ENCODE assay signal across 26 cellular contexts in the genomic region with DNA sequence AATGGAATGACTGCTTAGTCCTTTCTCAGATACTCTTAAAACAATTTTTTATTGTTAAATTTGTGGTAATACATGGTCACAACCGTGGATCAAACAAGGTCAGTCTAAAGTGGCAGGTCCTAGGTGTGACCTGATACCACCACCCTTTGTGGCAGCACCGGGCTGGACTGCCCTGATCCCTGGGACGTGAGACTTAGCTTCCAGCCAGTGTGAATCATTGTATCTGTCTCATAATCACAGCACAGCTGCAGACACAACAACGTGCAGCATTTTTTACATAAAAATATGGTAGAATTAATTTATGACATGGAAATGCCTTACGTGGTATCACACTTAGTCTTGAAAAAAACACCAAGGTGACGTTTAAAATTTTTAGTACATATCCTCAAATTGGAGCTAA. TPM values are rescaled to one million over a fixed set of nuclear protein-coding genes. Genes with fewer than 3 reads are reported as not detected.
DNase-seq lines count a peak whose midpoint lies in the region; FAIRE-seq and TF ChIP-seq lines count a peak whose summit lies in the region.
"Had no signal": no experiment of that assay in that cellular context is flagged by ENCODE, and none has a peak within 500 bp of the region (broad histone marks: within the 10 kb centered on the region; RNA-seq: fewer than 3 reads in every experiment).

No MANE protein-coding gene starts in this region.

- H3K23ac ChIP-seq in trophoblast cell (ENCODE audit: low read length), result no peak overlapping the region

- H3K4me1 ChIP-seq in endothelial cell of umbilical vein (ENCODE audit: control insufficient read depth, extremely low read depth, insufficient read depth, low read length) (peaks cover 2% of the 10 kb centered on the region), trophoblast cell (ENCODE audit: control insufficient read depth in 1 of 2, insufficient read depth in 2 of 2, low read length in 2 of 2) (no peaks in the 10 kb centered on the region)
- H3K4me1 ChIP-seq: adrenal gland, gastroesophageal sphincter, testis had no signal

- H3K4me3 ChIP-seq in endothelial cell of umbilical vein (replicated peaks in 1 of 3; ENCODE audit: insufficient read depth in 1 of 3, low read depth in 1 of 3, low read length in 3 of 3) (no peak overlapping the region), trophoblast cell (ENCODE audit: low read depth, low read length) (no peak overlapping the region)
- H3K4me3 ChIP-seq: adrenal gland, coronary artery, gastroesophageal sphincter, lung, testis had no signal

- H2BK12ac ChIP-seq in trophoblast cell (ENCODE audit: low read length), result no peak overlapping the region

- no peak overlapping the region for H2AFZ ChIP-seq in endothelial cell of umbilical vein (ENCODE audit: low read depth, low read length)
- no peak overlapping the region for H2AFZ ChIP-seq in trophoblast cell (ENCODE audit: insufficient read depth, low read length, poor library complexity)

- H3K9ac ChIP-seq in endothelial cell of umbilical vein (replicated peaks; ENCODE audit: extremely low read depth, insufficient read depth, low read length), result no peak overlapping the region
- H3K9ac ChIP-seq in trophoblast cell (ENCODE audit: low read length), result no peak overlapping the region

- no peak for TF ChIP-seq POLR2A in endothelial cell of umbilical vein (IDR thresholded peaks at IDR 0.05; ENCODE audit: low read depth, low read length)

- H4K8ac ChIP-seq in trophoblast cell (ENCODE audit: low read depth, low read length), result no peak overlapping the region

- CTCF ChIA-PET in endothelial cell of umbilical vein (lab: Charles Lee), result no interaction called here

- H3K14ac ChIP-seq in trophoblast cell (ENCODE audit: low read length), result no peak overlapping the region

- no peak overlapping the region for H3K4me2 ChIP-seq in endothelial cell of umbilical vein (ENCODE audit: insufficient read depth, low read length)
- H3K4me2 ChIP-seq in trophoblast cell (ENCODE audit: low read length), result no peak overlapping the region

- TSS peak; percentile 11 for BruUV-seq in endothelial cell of umbilical vein (replicated peaks; lab: Mats Ljungman, UMichigan)

- H4K20me1 ChIP-seq in endothelial cell of umbilical vein (replicated peaks; ENCODE audit: control insufficient read depth, extremely low read depth, insufficient read depth, low read length), result no peaks in the 10 kb centered on the region

- H3K79me1 ChIP-seq in trophoblast cell (ENCODE audit: low read length), result no peaks in the 10 kb centered on the region

- no CpG with 5 or more reads among the region's 6 CpGs for WGBS in trophoblast cell (ENCODE audit: extremely low coverage, insufficient coverage, insufficient read length)

- H3K36me3 ChIP-seq in endothelial cell of umbilical vein (ENCODE audit: control insufficient read depth in 2 of 2, extremely low read depth in 1 of 2, insufficient read depth in 2 of 2, low read length in 2 of 2) (peaks cover 2 to 10% of the 10 kb centered on the region in 2 experiments), trophoblast cell (ENCODE audit: control insufficient read depth in 1 of 2, insufficient read depth in 2 of 2, low read length in 2 of 2) (peaks cover 36 to 58% of the 10 kb centered on the region in 2 experiments)

- H3K79me2 ChIP-seq in endothelial cell of umbilical vein (ENCODE audit: control insufficient read depth, insufficient read depth, low read length) (peaks cover 2% of the 10 kb centered on the region), trophoblast cell (ENCODE audit: control insufficient read depth, insufficient read depth, low read length, poor library complexity) (no peaks in the 10 kb centered on the region)

- H3K9me1 ChIP-seq in endothelial cell of umbilical vein (replicated peaks; ENCODE audit: control insufficient read depth, extremely low read depth, insufficient read depth, low read length), result no peaks in the 10 kb centered on the region

- POLR2A ChIA-PET in endothelial cell of umbilical vein (lab: Charles Lee), result no interaction called here

- no peak overlapping the region for H3K18ac ChIP-seq in trophoblast cell (ENCODE audit: low read length)

- intact Hi-C loops in endothelial cell of umbilical vein (cut with micrococcal nuclease), result no loop called here

- no peak for TF ChIP-seq CTCF in endothelial cell of umbilical vein (IDR thresholded peaks at IDR 0.05; ENCODE audit: extremely low read depth in 1 of 2, insufficient read depth in 1 of 2, low read depth in 1 of 2, low read length in 2 of 2)

- no peak overlapping the region for H2BK120ac ChIP-seq in trophoblast cell (ENCODE audit: insufficient read depth, low read length, poor library complexity)

- H3K27ac ChIP-seq in endothelial cell of umbilical vein (ENCODE audit: insufficient read depth, low read depth, low read length), result no peak overlapping the region
- H3K27ac ChIP-seq in trophoblast cell (ENCODE audit: low read depth, low read length), result no peak overlapping the region
- H3K27ac ChIP-seq in caudate nucleus (ENCODE audit: low read depth, low read length), result no peak overlapping the region
- H3K27ac ChIP-seq: adrenal gland, coronary artery, gastroesophageal sphincter, testis had no signal

- H3K27me3 ChIP-seq in endothelial cell of umbilical vein (ENCODE audit: control insufficient read depth in 2 of 2, insufficient read depth in 2 of 2, low read length in 2 of 2), result no peaks in the 10 kb centered on the region
- H3K27me3 ChIP-seq in trophoblast cell (ENCODE audit: insufficient read depth, low read length), result no peaks in the 10 kb centered on the region
- H3K27me3 ChIP-seq: adrenal gland, gastroesophageal sphincter, testis had no signal

- DNase-seq in HT-29 (ENCODE audit: low spot score) (peak; percentile 53), endothelial cell of umbilical vein (ENCODE audit: low read depth, low spot score) (no peak), trophoblast cell (peak; percentile 27 to 71), caudate nucleus (lab: John Stamatoyannopoulos, UW) (no peak)
- DNase-seq in activated CD4-positive, CD25-positive, alpha-beta regulatory T cell (lab: John Stamatoyannopoulos, UW), result no peak
- DNase-seq: activated B cell treated with CpG ODN at 0.5 μM for 24 hours; activated CD4-positive, alpha-beta T cell treated with anti-CD3 and anti-CD28 coated beads, Interleukin-2, amount 50 U/mL, for 48 hours; activated naive CD4-positive, alpha-beta T cell; activated T-cell treated with anti-CD3 and anti-CD28 coated beads for 4 hours; adrenal gland; CD4-positive, alpha-beta memory T cell; endodermal cell; GF-D8; KBM-7; NCI-H187 treated with DMSO at 0.1 percent for 48 hours; NCI-H2227 treated with DMSO at 0.1 percent for 48 hours; NCI-H748 treated with DMSO at 0.1 percent for 48 hours; occipital lobe; stimulated activated CD4-positive, alpha-beta T cell treated with anti-CD3 and anti-CD28 coated beads, Interleukin-2, amount 100 ng/mL, for 48 hours; stimulated activated naive CD4-positive, alpha-beta T cell; T1000; testis had no signal

- no peaks in the 10 kb centered on the region for H3K9me3 ChIP-seq in endothelial cell of umbilical vein (replicated peaks; ENCODE audit: control insufficient read depth, insufficient read depth, low read length)
- H3K9me3 ChIP-seq in trophoblast cell (ENCODE audit: insufficient read depth, low read depth, low read length), result peaks cover 5% of the 10 kb centered on the region
- H3K9me3 ChIP-seq: adrenal gland, gastroesophageal sphincter, testis had no signal

- H2AK5ac ChIP-seq in trophoblast cell (ENCODE audit: low read length), result no peak overlapping the region

- H2BK5ac ChIP-seq in trophoblast cell (ENCODE audit: low read depth, low read length, poor library complexity), result no peak overlapping the region

- dilution Hi-C loops in endothelial cell of umbilical vein (cut with MboI; ENCODE audit: extremely low pct_ligation_motif_present, low sequenced_read_pairs), result no loop called here

- H4K12ac ChIP-seq in trophoblast cell (ENCODE audit: low read depth, low read length), result no peak overlapping the region

- FAIRE-seq in endothelial cell of umbilical vein (lab: Jason Lieb, UNC), result no peak
- FAIRE-seq: keratinocyte had no signal

- no peak overlapping the region for H4K91ac ChIP-seq in trophoblast cell (ENCODE audit: low read depth, low read length)

- H3K4ac ChIP-seq in trophoblast cell (ENCODE audit: low read depth, low read length), result no peak overlapping the region

RNA-seq across cellular contexts. Expression of gene TOR1B, which starts 7.8 kb away (rescaled TPM):
- 25.0 and 27.1 TPM in 2 replicates for total RNA-seq in HT-29 (2014; rRNA removed; shearing (Covaris generic))
- 23.1 and 29.5 TPM in 2 replicates for total RNA-seq in endothelial cell of umbilical vein
- 25.2 and 27.0 TPM in 2 replicates for polyA plus RNA-seq in endothelial cell of umbilical vein
- 22.4 and 22.6 TPM in 2 replicates for polyA plus RNA-seq in endothelial cell of umbilical vein (2011; cell fraction: cytosol; rRNA removed)
- polyA plus RNA-seq in endothelial cell of umbilical vein (2011; cell fraction: nucleus; rRNA removed), result 17.9 and 18.6 TPM in 2 replicates
- polyA plus RNA-seq in endothelial cell of umbilical vein (2012), result 25.9 and 29.9 TPM in 2 replicates
- 23.0 and 27.1 TPM in 2 replicates for polyA minus RNA-seq in endothelial cell of umbilical vein
- 19.9 TPM for polyA minus RNA-seq in endothelial cell of umbilical vein (2011; cell fraction: cytosol; rRNA and poly(A)+ RNA removed)
- 7.2 and 9.2 TPM in 2 replicates for polyA minus RNA-seq in endothelial cell of umbilical vein (2011; cell fraction: nucleus; rRNA and poly(A)+ RNA removed)
- polyA plus RNA-seq in trophoblast cell (2013), result 22.8 and 25.4 TPM in 2 replicates

RNA-seq across cellular contexts. Expression of gene TOR1A, which starts 13.1 kb away (rescaled TPM):
- 21.3 and 25.2 TPM in 2 replicates for total RNA-seq in HT-29 (2014; rRNA removed; shearing (Covaris generic))
- total RNA-seq in endothelial cell of umbilical vein, result 56.6 and 57.8 TPM in 2 replicates
- 89.8 and 93.5 TPM in 2 replicates for polyA plus RNA-seq in endothelial cell of umbilical vein
- 98.7 and 102 TPM in 2 replicates for polyA plus RNA-seq in endothelial cell of umbilical vein (2011; cell fraction: cytosol; rRNA removed)
- 39.3 and 52.0 TPM in 2 replicates for polyA plus RNA-seq in endothelial cell of umbilical vein (2011; cell fraction: nucleus; rRNA removed)
- polyA plus RNA-seq in endothelial cell of umbilical vein (2012), result 60.4 and 79.6 TPM in 2 replicates
- 69.7 and 73.8 TPM in 2 replicates for polyA minus RNA-seq in endothelial cell of umbilical vein
- polyA minus RNA-seq in endothelial cell of umbilical vein (2011; cell fraction: cytosol; rRNA and poly(A)+ RNA removed), result 34.3 TPM
- 22.5 and 28.8 TPM in 2 replicates for polyA minus RNA-seq in endothelial cell of umbilical vein (2011; cell fraction: nucleus; rRNA and poly(A)+ RNA removed)
- 35.3 and 36.4 TPM in 2 replicates for polyA plus RNA-seq in trophoblast cell (2013)

RNA-seq across cellular contexts. Expression of gene C9orf78, which starts 24.3 kb away (rescaled TPM):
- 27.9 and 37.8 TPM in 2 replicates for total RNA-seq in HT-29 (2014; rRNA removed; shearing (Covaris generic))
- 34.6 and 34.7 TPM in 2 replicates for total RNA-seq in endothelial cell of umbilical vein
- 11.4 and 17.9 TPM in 2 replicates for polyA plus RNA-seq in endothelial cell of umbilical vein
- polyA plus RNA-seq in endothelial cell of umbilical vein (2011; cell fraction: cytosol; rRNA removed), result 31.5 and 33.7 TPM in 2 replicates
- polyA plus RNA-seq in endothelial cell of umbilical vein (2011; cell fraction: nucleus; rRNA removed), result 6.7 and 11.3 TPM in 2 replicates
- polyA plus RNA-seq in endothelial cell of umbilical vein (2012), result 48.3 and 61.7 TPM in 2 replicates
- polyA minus RNA-seq in endothelial cell of umbilical vein, result 6.3 and 6.5 TPM in 2 replicates
- 20.5 TPM for polyA minus RNA-seq in endothelial cell of umbilical vein (2011; cell fraction: cytosol; rRNA and poly(A)+ RNA removed)
- polyA minus RNA-seq in endothelial cell of umbilical vein (2011; cell fraction: nucleus; rRNA and poly(A)+ RNA removed), result 3.9 and 4.8 TPM in 2 replicates
- polyA plus RNA-seq in trophoblast cell (2013), result 31.9 and 33.2 TPM in 2 replicates

RNA-seq across cellular contexts. Expression of gene USP20, which starts 24.5 kb away (rescaled TPM):
- total RNA-seq in HT-29 (2014; rRNA removed; shearing (Covaris generic)), result 12.4 and 14.8 TPM in 2 replicates
- total RNA-seq in endothelial cell of umbilical vein, result 13.4 and 17.4 TPM in 2 replicates
- 25.9 and 30.1 TPM in 2 replicates for polyA plus RNA-seq in endothelial cell of umbilical vein
- polyA plus RNA-seq in endothelial cell of umbilical vein (2011; cell fraction: cytosol; rRNA removed), result 8.7 and 14.4 TPM in 2 replicates
- 62.5 and 71.0 TPM in 2 replicates for polyA plus RNA-seq in endothelial cell of umbilical vein (2011; cell fraction: nucleus; rRNA removed)
- 9.7 and 15.3 TPM in 2 replicates for polyA plus RNA-seq in endothelial cell of umbilical vein (2012)
- polyA minus RNA-seq in endothelial cell of umbilical vein, result 17.3 and 21.8 TPM in 2 replicates
- polyA minus RNA-seq in endothelial cell of umbilical vein (2011; cell fraction: cytosol; rRNA and poly(A)+ RNA removed), result 11.5 TPM
- 9.6 and 16.5 TPM in 2 replicates for polyA minus RNA-seq in endothelial cell of umbilical vein (2011; cell fraction: nucleus; rRNA and poly(A)+ RNA removed)
- polyA plus RNA-seq in trophoblast cell (2013), result 7.7 and 7.9 TPM in 2 replicates

RNA-seq across cellular contexts. Expression of gene PTGES, which starts 57.9 kb away (rescaled TPM):
- 0.41 and 0.94 TPM in 2 replicates for total RNA-seq in HT-29 (2014; rRNA removed; shearing (Covaris generic))
- not detected in 2 replicates for total RNA-seq in endothelial cell of umbilical vein
- polyA plus RNA-seq in endothelial cell of umbilical vein, result not detected in 2 replicates
- not detected in 2 replicates for polyA plus RNA-seq in endothelial cell of umbilical vein (2011; cell fraction: cytosol; rRNA removed)
- not detected in 2 replicates for polyA plus RNA-seq in endothelial cell of umbilical vein (2011; cell fraction: nucleus; rRNA removed)
- 0.11 TPM in 1 of 2 replicates, not detected in the other for polyA plus RNA-seq in endothelial cell of umbilical vein (2012)
- polyA minus RNA-seq in endothelial cell of umbilical vein, result not detected in 2 replicates
- polyA minus RNA-seq in endothelial cell of umbilical vein (2011; cell fraction: cytosol; rRNA and poly(A)+ RNA removed), result 93.3 TPM
- polyA minus RNA-seq in endothelial cell of umbilical vein (2011; cell fraction: nucleus; rRNA and poly(A)+ RNA removed), result 0.53 TPM in 1 of 2 replicates, not detected in the other
- 68.3 and 70.0 TPM in 2 replicates for polyA plus RNA-seq in trophoblast cell (2013)
- total RNA-seq: activated B cell treated with CpG ODN at 0.5 μM for 24 hours; CD4-positive, alpha-beta memory T cell had no signal
- polyA plus RNA-seq: CD4-positive, alpha-beta memory T cell had no signal

Comparison
In these comparisons a context has a peak if more than half of its experiments do, and no peak if none do; other contexts are left out.
1. DNase-seq: peak in HT-29 (single experiment) and trophoblast cell (2 of 2); none in endothelial cell of umbilical vein (single experiment), caudate nucleus (0 of 61) and activated CD4-positive, CD25-positive, alpha-beta regulatory T cell (0 of 4).